22 cellular contexts compared by ENCODE assay signal in the genomic region with DNA sequence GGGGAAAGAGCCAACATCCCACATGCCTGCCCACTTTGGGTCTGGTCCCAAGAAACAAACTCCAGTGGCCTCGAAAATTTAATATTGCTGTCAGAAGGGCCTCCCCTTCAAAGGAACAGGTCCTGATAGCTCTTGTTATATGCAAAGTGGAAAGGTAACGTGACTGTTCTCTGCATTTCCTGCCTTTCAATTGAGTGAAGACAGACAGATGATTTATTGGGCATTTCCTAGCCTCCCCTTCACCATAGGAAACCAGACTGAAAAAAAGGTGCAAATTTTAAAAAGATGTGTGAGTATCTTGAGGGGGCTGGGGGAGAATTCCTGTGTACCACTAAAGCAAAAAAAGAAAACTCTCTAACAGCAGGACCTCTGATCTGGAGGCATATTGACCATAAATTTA.
DNase-seq lines count a peak whose midpoint lies in the region; ATAC-seq, FAIRE-seq and TF ChIP-seq lines count a peak whose summit lies in the region.
"Had no signal": no experiment of that assay in that cellular context is flagged by ENCODE, and none has a peak within 500 bp of the region (broad histone marks: within the 10 kb centered on the region; RNA-seq: fewer than 3 reads in every experiment).

No MANE protein-coding gene starts in this region.

- H4K5ac ChIP-seq in IMR-90 (ENCODE audit: low read depth, low read length), result no peak overlapping the region

- BruUV-seq in IMR-90 (replicated peaks; lab: Mats Ljungman, UMichigan) (no TSS peak), endothelial cell of umbilical vein (replicated peaks; lab: Mats Ljungman, UMichigan) (no TSS peak)

- no peak overlapping the region for H2AK9ac ChIP-seq in IMR-90 (replicated peaks; ENCODE audit: low read depth, low read length, poor library complexity)

- H3K36me3 ChIP-seq in IMR-90 (ENCODE audit: control insufficient read depth, insufficient read depth, low read length) (no peaks in the 10 kb centered on the region), RWPE2 (ENCODE audit: low read depth) (no peaks in the 10 kb centered on the region), endothelial cell of umbilical vein (ENCODE audit: control insufficient read depth in 2 of 2, extremely low read depth in 1 of 2, insufficient read depth in 2 of 2, low read length in 2 of 2) (no peaks in the 10 kb centered on the region), colonic mucosa (no peaks in the 10 kb centered on the region)

- H3K36me3 Mint-ChIP-seq in nephron (ENCODE audit: low read depth), result no peaks in the 10 kb centered on the region
- H3K36me3 Mint-ChIP-seq in activated CD4-positive, alpha-beta T cell treated with anti-CD3 and anti-CD28 coated beads, Interleukin-2, amount 10 ng/mL, durations not matched to agents 24 days and 14 days (ENCODE audit: low read depth), result no peaks in the 10 kb centered on the region
- H3K36me3 Mint-ChIP-seq: CD8-positive, alpha-beta T cell had no signal

- TF ChIP-seq CTCF in IMR-90 (conservative IDR thresholded peaks at IDR 0.05; ENCODE audit: low read depth, low read length), result no peak
- no peak for TF ChIP-seq CTCF in RWPE2 (IDR thresholded peaks at IDR 0.05; ENCODE audit: poor library complexity, severe bottlenecking)
- no peak for TF ChIP-seq CTCF in endothelial cell of umbilical vein (IDR thresholded peaks at IDR 0.05; ENCODE audit: extremely low read depth in 1 of 2, insufficient read depth in 1 of 2, low read depth in 1 of 2, low read length in 2 of 2)
- no peak for TF ChIP-seq CTCF in nephron (IDR thresholded peaks at IDR 0.05; ENCODE audit: unreplicated experiment in 3 of 3)
- TF ChIP-seq CTCF in colonic mucosa (IDR thresholded peaks at IDR 0.05), result no peak

- H3K4me1 Mint-ChIP-seq in nephron, result peaks cover 69% of the 10 kb centered on the region
- peaks cover 4% of the 10 kb centered on the region for H3K4me1 Mint-ChIP-seq in activated CD4-positive, alpha-beta T cell treated with anti-CD3 and anti-CD28 coated beads, Interleukin-2, amount 10 ng/mL, durations not matched to agents 24 days and 14 days

- H3K79me1 ChIP-seq in IMR-90 (ENCODE audit: low read depth in 1 of 2, low read length in 2 of 2), result peaks cover 0 to 3% of the 10 kb centered on the region in 2 experiments; a peak in 1 of 4 replicates

- no peak overlapping the region for H3K18ac ChIP-seq in IMR-90 (ENCODE audit: low read depth, low read length)

- H3K9me1 ChIP-seq in IMR-90 (ENCODE audit: insufficient read depth, low read length) (peaks cover 5% of the 10 kb centered on the region), endothelial cell of umbilical vein (replicated peaks; ENCODE audit: control insufficient read depth, extremely low read depth, insufficient read depth, low read length) (no peaks in the 10 kb centered on the region)

- dilution Hi-C loops in IMR-90 (cut with HindIII; ENCODE audit: low sequenced_read_pairs, unreplicated experiment), result no loop called here
- dilution Hi-C loops in endothelial cell of umbilical vein (cut with MboI; ENCODE audit: extremely low pct_ligation_motif_present, low sequenced_read_pairs), result no loop called here

- in situ Hi-C loops in IMR-90 (cut with MboI; ENCODE audit: low sequenced_read_pairs), result no loop called here

- H3K14ac ChIP-seq in IMR-90 (replicated peaks; ENCODE audit: low read depth, low read length), result no peak overlapping the region

- H2AFZ ChIP-seq in IMR-90 (replicated peaks; ENCODE audit: low read length, poor library complexity) (no peak overlapping the region), endothelial cell of umbilical vein (ENCODE audit: low read depth, low read length) (no peak overlapping the region)

- H4K8ac ChIP-seq in IMR-90 (ENCODE audit: low read depth in 2 of 2, low read length in 2 of 2), result no peak overlapping the region

- no peaks in the 10 kb centered on the region for H3K79me2 ChIP-seq in endothelial cell of umbilical vein (ENCODE audit: control insufficient read depth, insufficient read depth, low read length)

- intact Hi-C loops in IMR-90 (cut with micrococcal nuclease), result no loop called here
- intact Hi-C loops in endothelial cell of umbilical vein (cut with micrococcal nuclease), result loop anchor here (5.0 kb wide), 1 partner anchor 310 kb away; no protein-coding TSS in a partner anchor
- intact Hi-C loops in colonic mucosa (cut with DNase I), result no loop called here
- intact Hi-C loops in activated CD4-positive, alpha-beta T cell treated with anti-CD3 and anti-CD28 coated beads, Interleukin-2, amount 10 ng/mL, durations not matched to agents 24 days and 14 days (cut with micrococcal nuclease), result no loop called here
- intact Hi-C loops in cardiac septum (cut with DNase I), result no loop called here

- H2BK15ac ChIP-seq in IMR-90 (ENCODE audit: low read depth, low read length), result no peak overlapping the region

- TF ChIP-seq RAD21 in IMR-90 (IDR thresholded peaks at IDR 0.05; ENCODE audit: low read length), result no peak

- POLR2A ChIA-PET in IMR-90 (lab: Charles Lee; ENCODE audit: unreplicated experiment), result no interaction called here
- POLR2A ChIA-PET in endothelial cell of umbilical vein (lab: Charles Lee), result interaction anchor here (0.5 kb wide), 1 partner anchor 52 kb away, joined by 4 read pairs; no protein-coding TSS in a partner anchor

- no peak overlapping the region for H3K4ac ChIP-seq in IMR-90 (ENCODE audit: low read depth, low read length)

- H3K27me3 Mint-ChIP-seq in nephron (ENCODE audit: low read depth), result no peaks in the 10 kb centered on the region
- no peaks in the 10 kb centered on the region for H3K27me3 Mint-ChIP-seq in activated CD4-positive, alpha-beta T cell treated with anti-CD3 and anti-CD28 coated beads, Interleukin-2, amount 10 ng/mL, durations not matched to agents 24 days and 14 days

- WGBS in IMR-90 (ENCODE audit: extremely low coverage in 2 of 2, insufficient read length in 1 of 2), 2 experiments, result no CpG with 5 or more reads among the region's 2 CpGs

- H2BK120ac ChIP-seq in IMR-90 (ENCODE audit: low read depth, low read length), result no peak overlapping the region

- no peaks in the 10 kb centered on the region for H3K9me3 Mint-ChIP-seq in nephron
- no peaks in the 10 kb centered on the region for H3K9me3 Mint-ChIP-seq in activated CD4-positive, alpha-beta T cell treated with anti-CD3 and anti-CD28 coated beads, Interleukin-2, amount 10 ng/mL, durations not matched to agents 24 days and 14 days
- H3K9me3 Mint-ChIP-seq: CD8-positive, alpha-beta T cell; HFFc6 had no signal

- H3K9ac ChIP-seq in IMR-90 (ENCODE audit: low read depth, low read length) (no peak overlapping the region), endothelial cell of umbilical vein (replicated peaks; ENCODE audit: extremely low read depth, insufficient read depth, low read length) (no peak overlapping the region), colonic mucosa (ENCODE audit: low read depth in 2 of 2, low read length in 2 of 2) (no peak overlapping the region)

- ATAC-seq in IMR-90 (ENCODE audit: low read depth) (no peak), RWPE2 (ENCODE audit: low read depth) (no peak)
- ATAC-seq: CD8-positive, alpha-beta T cell had no signal

- TF ChIP-seq POLR2A in IMR-90 (IDR thresholded peaks at IDR 0.05; ENCODE audit: low read depth, low read length) (no peak), endothelial cell of umbilical vein (IDR thresholded peaks at IDR 0.05; ENCODE audit: low read depth, low read length) (no peak)

- H4K20me1 ChIP-seq in IMR-90 (ENCODE audit: insufficient read depth, low read length) (no peaks in the 10 kb centered on the region), endothelial cell of umbilical vein (replicated peaks; ENCODE audit: control insufficient read depth, extremely low read depth, insufficient read depth, low read length) (no peaks in the 10 kb centered on the region)

- peaks cover 3% of the 10 kb centered on the region for H3K4me1 ChIP-seq in IMR-90 (ENCODE audit: control insufficient read depth, insufficient read depth, low read length)
- peaks cover 18% of the 10 kb centered on the region for H3K4me1 ChIP-seq in RWPE2 (ENCODE audit: insufficient read depth, poor library complexity, severe bottlenecking)
- peaks cover 33% of the 10 kb centered on the region for H3K4me1 ChIP-seq in endothelial cell of umbilical vein (ENCODE audit: control insufficient read depth, extremely low read depth, insufficient read depth, low read length)
- peaks cover 3% of the 10 kb centered on the region for H3K4me1 ChIP-seq in colonic mucosa

- no peak overlapping the region for H2AK5ac ChIP-seq in IMR-90 (ENCODE audit: low read depth, low read length)

- H3K23ac ChIP-seq in IMR-90 (ENCODE audit: low read depth, low read length), result no peak overlapping the region

- CTCF ChIA-PET in IMR-90 (lab: Yijun Ruan, JAX) (no interaction called here), endothelial cell of umbilical vein (lab: Charles Lee) (interaction anchor here (0.6 kb wide), 1 partner anchor 613 kb away, joined by 4 read pairs; no protein-coding TSS in a partner anchor)

- H3K27me3 ChIP-seq in IMR-90 (ENCODE audit: control insufficient read depth, insufficient read depth, low read length) (no peaks in the 10 kb centered on the region), RWPE2 (ENCODE audit: insufficient read depth, poor library complexity, severe bottlenecking) (no peaks in the 10 kb centered on the region), endothelial cell of umbilical vein (ENCODE audit: control insufficient read depth in 2 of 2, insufficient read depth in 2 of 2, low read length in 2 of 2) (no peaks in the 10 kb centered on the region), colonic mucosa (no peaks in the 10 kb centered on the region)

- H4K91ac ChIP-seq in IMR-90 (ENCODE audit: insufficient read depth, low read depth, low read length), result no peak overlapping the region; the same call in 1 of the 2 replicates

- H3K27ac ChIP-seq in IMR-90 (ENCODE audit: insufficient read depth, low read length), result no peak overlapping the region
- peak overlapping the region; percentile 100 for H3K27ac ChIP-seq in RWPE2 (ENCODE audit: poor library complexity, severe bottlenecking)
- H3K27ac ChIP-seq in endothelial cell of umbilical vein (ENCODE audit: insufficient read depth, low read depth, low read length), result no peak overlapping the region
- H3K27ac ChIP-seq in colonic mucosa, result no peak overlapping the region
- H3K27ac ChIP-seq: 22Rv1, HL-60 had no signal

- DNase-seq in IMR-90 (no peak), RWPE2 (ENCODE audit: low spot score) (no peak), endothelial cell of umbilical vein (ENCODE audit: low read depth, low spot score) (peak; percentile 59), colonic mucosa (no peak), HuH-7.5 (ENCODE audit: low spot score) (no peak), cardiac septum (ENCODE audit: low spot score) (no peak)
- no peak for DNase-seq in activated CD4-positive, alpha-beta T cell treated with anti-CD3 and anti-CD28 coated beads, Interleukin-2, amount 10 ng/mL, durations not matched to agents 24 days and 14 days
- DNase-seq: CD8-positive, alpha-beta T cell; COR-L47; DMS153; DND-41; GDM1; GOT3; HCEC 1CT; HFFc6 had no signal

- peak overlapping the region; percentile 62; the same call in 1 of the 2 replicates for H2BK20ac ChIP-seq in IMR-90 (ENCODE audit: low read depth, low read length)

- FAIRE-seq in endothelial cell of umbilical vein (lab: Jason Lieb, UNC), result peak; percentile 64
- FAIRE-seq: D721Med, GM12892, GM19239 had no signal

- no peak overlapping the region for H3K4me3 Mint-ChIP-seq in nephron
- H3K4me3 Mint-ChIP-seq in activated CD4-positive, alpha-beta T cell treated with anti-CD3 and anti-CD28 coated beads, Interleukin-2, amount 10 ng/mL, durations not matched to agents 24 days and 14 days, result no peak overlapping the region
- H3K4me3 Mint-ChIP-seq: CD14-positive monocyte; CD8-positive, alpha-beta T cell; HFFc6 had no signal

- no peak overlapping the region for H3K4me3 ChIP-seq in IMR-90 (ENCODE audit: insufficient read depth, low read depth, low read length)
- no peak overlapping the region for H3K4me3 ChIP-seq in RWPE2 (ENCODE audit: severe bottlenecking)
- H3K4me3 ChIP-seq in endothelial cell of umbilical vein (replicated peaks in 1 of 3; ENCODE audit: insufficient read depth in 1 of 3, low read depth in 1 of 3, low read length in 3 of 3), result no peak overlapping the region
- no peak overlapping the region for H3K4me3 ChIP-seq in colonic mucosa

- no peak overlapping the region for H2BK5ac ChIP-seq in IMR-90 (ENCODE audit: low read depth, low read length, poor library complexity, severe bottlenecking)

- H3K9me3 ChIP-seq in IMR-90 (ENCODE audit: control insufficient read depth, insufficient read depth, low read length) (no peaks in the 10 kb centered on the region), RWPE2 (ENCODE audit: severe bottlenecking) (no peaks in the 10 kb centered on the region), endothelial cell of umbilical vein (replicated peaks; ENCODE audit: control insufficient read depth, insufficient read depth, low read length) (no peaks in the 10 kb centered on the region), colonic mucosa (no peaks in the 10 kb centered on the region)

- peak overlapping the region; percentile 83 to 98 (median 96) for H3K27ac Mint-ChIP-seq in nephron
- H3K27ac Mint-ChIP-seq in activated CD4-positive, alpha-beta T cell treated with anti-CD3 and anti-CD28 coated beads, Interleukin-2, amount 10 ng/mL, durations not matched to agents 24 days and 14 days, result no peak overlapping the region
- H3K27ac Mint-ChIP-seq: CD8-positive, alpha-beta T cell; HFFc6 had no signal

- H3K56ac ChIP-seq in IMR-90 (ENCODE audit: extremely low read depth, insufficient read depth, low read length), result no peak overlapping the region

- no peak overlapping the region for H3K4me2 ChIP-seq in IMR-90 (ENCODE audit: low read depth, low read length)
- H3K4me2 ChIP-seq in endothelial cell of umbilical vein (ENCODE audit: insufficient read depth, low read length), result no peak overlapping the region
